Comparison of ENCODE assay signal across 22 cellular contexts in genomic region chr1:45346473-45346872, GRCh38. TPM values are rescaled to one million over a fixed set of nuclear protein-coding genes. Genes with fewer than 3 reads are reported as not detected.
A peak's percentile ranks its signal among the peaks of the same experiment; 100 is the strongest.
DNase-seq lines count a peak whose midpoint lies in the region; ATAC-seq, FAIRE-seq and TF ChIP-seq lines count a peak whose summit lies in the region.
"Had no signal": no experiment of that assay in that cellular context is flagged by ENCODE, and none has a peak within 500 bp of the region (broad histone marks: within the 10 kb centered on the region; RNA-seq: fewer than 3 reads in every experiment).

No MANE protein-coding gene starts in this region.

- H3K4me1 ChIP-seq in SK-N-SH (ENCODE audit: control insufficient read depth in 1 of 2, insufficient read depth in 2 of 2, low read depth in 1 of 2, low read length in 1 of 2) (peaks cover 8 to 11% of the 10 kb centered on the region in 2 experiments; a peak in 2 of 4 replicates), endothelial cell of umbilical vein (ENCODE audit: control insufficient read depth, extremely low read depth, insufficient read depth, low read length) (peaks cover 10% of the 10 kb centered on the region), MM.1S (ENCODE audit: low read length) (peaks cover 35% of the 10 kb centered on the region)
- peaks cover 16% of the 10 kb centered on the region for H3K4me1 ChIP-seq in CD8-positive, alpha-beta T cell (ENCODE audit: insufficient read depth, low read length)

- H3K4me1 Mint-ChIP-seq in CD8-positive, alpha-beta T cell (ENCODE audit: low read depth): peaks cover 16% of the 10 kb centered on the region
- H3K4me1 Mint-ChIP-seq in IgD-negative memory B cell: peaks cover 0 to 9% (median 0%) of the 10 kb centered on the region in 3 donors
- H3K4me1 Mint-ChIP-seq: GM23338 had no signal

- TF ChIP-seq CTCF in SK-N-SH (IDR thresholded peaks at IDR 0.05) (no peak), endothelial cell of umbilical vein (IDR thresholded peaks at IDR 0.05; ENCODE audit: extremely low read depth in 1 of 2, insufficient read depth in 1 of 2, low read depth in 1 of 2, low read length in 2 of 2) (no peak), MM.1S (IDR thresholded peaks at IDR 0.05; ENCODE audit: low read length) (no peak)
- no peak for TF ChIP-seq CTCF in CD8-positive, alpha-beta T cell (IDR thresholded peaks at IDR 0.05)

- H3K9me3 ChIP-seq in SK-N-SH: no peaks in the 10 kb centered on the region
- H3K9me3 ChIP-seq in CD8-positive, alpha-beta T cell (ENCODE audit: low read length): no peaks in the 10 kb centered on the region
- no peaks in the 10 kb centered on the region for H3K9me3 ChIP-seq in endothelial cell of umbilical vein (replicated peaks; ENCODE audit: control insufficient read depth, insufficient read depth, low read length)
- no peaks in the 10 kb centered on the region for H3K9me3 ChIP-seq in MM.1S (replicated peaks; ENCODE audit: insufficient read depth, low read length)

- H3K9ac ChIP-seq in SK-N-SH (no peak overlapping the region), endothelial cell of umbilical vein (replicated peaks; ENCODE audit: extremely low read depth, insufficient read depth, low read length) (no peak overlapping the region), MM.1S (ENCODE audit: low read length) (no peak overlapping the region)

- H3F3A ChIP-seq in SK-N-SH (replicated peaks; ENCODE audit: insufficient read depth): no peaks in the 10 kb centered on the region
- peaks cover 21% of the 10 kb centered on the region for H3F3A ChIP-seq in MM.1S (ENCODE audit: insufficient read depth, low read length)

- H3K79me2 ChIP-seq in SK-N-SH (ENCODE audit: insufficient read depth) (peaks cover 7% of the 10 kb centered on the region), endothelial cell of umbilical vein (ENCODE audit: control insufficient read depth, insufficient read depth, low read length) (peaks cover 12% of the 10 kb centered on the region), MM.1S (ENCODE audit: low read length) (peaks cover 21% of the 10 kb centered on the region)

- H3K27me3 ChIP-seq in SK-N-SH (ENCODE audit: insufficient read depth): no peaks in the 10 kb centered on the region
- H3K27me3 ChIP-seq in CD8-positive, alpha-beta T cell (ENCODE audit: insufficient read depth, low read length): no peaks in the 10 kb centered on the region
- H3K27me3 ChIP-seq in endothelial cell of umbilical vein (ENCODE audit: control insufficient read depth in 2 of 2, insufficient read depth in 2 of 2, low read length in 2 of 2): no peaks in the 10 kb centered on the region
- H3K27me3 ChIP-seq in MM.1S (replicated peaks; ENCODE audit: insufficient read depth, low read length): no peaks in the 10 kb centered on the region

- intact Hi-C loops in CD8-positive, alpha-beta T cell (cut with DNase I, micrococcal nuclease): no loop called here
- intact Hi-C loops in endothelial cell of umbilical vein (cut with micrococcal nuclease): no loop called here

- H3K27ac ChIP-seq in SK-N-SH (ENCODE audit: low read depth in 2 of 2, low read length in 1 of 2) (no peak overlapping the region), endothelial cell of umbilical vein (ENCODE audit: insufficient read depth, low read depth, low read length) (no peak overlapping the region), MM.1S (ENCODE audit: low read length) (no peak overlapping the region)
- H3K27ac ChIP-seq in CD8-positive, alpha-beta T cell (ENCODE audit: low read depth, low read length): no peak overlapping the region
- H3K27ac ChIP-seq: 22Rv1 had no signal

- H3K9me1 ChIP-seq in endothelial cell of umbilical vein (replicated peaks; ENCODE audit: control insufficient read depth, extremely low read depth, insufficient read depth, low read length): no peaks in the 10 kb centered on the region

- H3K36me3 ChIP-seq in SK-N-SH (replicated peaks in 1 of 2; ENCODE audit: control insufficient read depth in 1 of 2, insufficient read depth in 2 of 2, low read length in 1 of 2): peaks cover 14 to 36% of the 10 kb centered on the region in 2 experiments
- peaks cover 25% of the 10 kb centered on the region for H3K36me3 ChIP-seq in CD8-positive, alpha-beta T cell (ENCODE audit: insufficient read depth, low read length)
- peaks cover 8 to 11% of the 10 kb centered on the region in 2 experiments for H3K36me3 ChIP-seq in endothelial cell of umbilical vein (ENCODE audit: control insufficient read depth in 2 of 2, extremely low read depth in 1 of 2, insufficient read depth in 2 of 2, low read length in 2 of 2)
- H3K36me3 ChIP-seq in MM.1S (replicated peaks; ENCODE audit: insufficient read depth, low read length): peaks cover 15% of the 10 kb centered on the region

- no peaks in the 10 kb centered on the region for H3K9me2 ChIP-seq in SK-N-SH
- H3K9me2 ChIP-seq in MM.1S (replicated peaks; ENCODE audit: insufficient read depth, low read length): no peaks in the 10 kb centered on the region

- DNase-seq in SK-N-SH (no peak), endothelial cell of umbilical vein (ENCODE audit: low read depth, low spot score) (no peak), MM.1S (no peak), T-helper 1 cell (no peak)
- no peak for DNase-seq in CD8-positive, alpha-beta T cell
- no peak for DNase-seq in activated CD4-positive, alpha-beta T cell treated with anti-CD3 and anti-CD28 coated beads for 1 hour
- DNase-seq: AML-193, COR-L47, DMS 273 treated with DMSO at 0.1 percent for 48 hours, GDM1, KG1, MV-4-11, NCI-H1417, NCI-H2029, NCI-H345, NCI-H526 had no signal

- POLR2A ChIA-PET in SK-N-SH (lab: Yijun Ruan, JAX) (no interaction called here), endothelial cell of umbilical vein (lab: Charles Lee) (interaction anchor here (1.1 to 1.5 kb wide), 3 partner anchors 43 to 175 kb away, joined by 3 read pairs; partner anchors contain the start of gene PRDX1)
- POLR2A ChIA-PET in CD8-positive, alpha-beta T cell (lab: Charles Lee): no interaction called here

- H3K36me3 Mint-ChIP-seq in CD8-positive, alpha-beta T cell: peaks cover 51% of the 10 kb centered on the region
- H3K36me3 Mint-ChIP-seq in IgD-negative memory B cell: no peaks in the 10 kb centered on the region

- H2AFZ ChIP-seq in SK-N-SH (ENCODE audit: low read depth) (no peak overlapping the region), endothelial cell of umbilical vein (ENCODE audit: low read depth, low read length) (no peak overlapping the region), MM.1S (ENCODE audit: low read length) (no peak overlapping the region)
- H2AFZ ChIP-seq: GM23338 had no signal

- no peak for TF ChIP-seq POLR2A in endothelial cell of umbilical vein (IDR thresholded peaks at IDR 0.05; ENCODE audit: low read depth, low read length)

- no peak for ATAC-seq in SK-N-SH treated with all-trans-retinoic acid at 6 μM for 48 hours
- no peak for ATAC-seq in CD8-positive, alpha-beta T cell
- ATAC-seq: GM23338 had no signal

- no peaks in the 10 kb centered on the region for H4K20me1 ChIP-seq in SK-N-SH (ENCODE audit: insufficient read depth)
- H4K20me1 ChIP-seq in endothelial cell of umbilical vein (replicated peaks; ENCODE audit: control insufficient read depth, extremely low read depth, insufficient read depth, low read length): no peaks in the 10 kb centered on the region
- no peaks in the 10 kb centered on the region for H4K20me1 ChIP-seq in MM.1S (ENCODE audit: insufficient read depth, low read length)

- WGBS in SK-N-SH (ENCODE audit: low lambda C conversion rate): 100% methylated on average over 2 of the region's 2 CpGs

- H3K4me3 Mint-ChIP-seq in CD8-positive, alpha-beta T cell: no peak overlapping the region
- no peak overlapping the region for H3K4me3 Mint-ChIP-seq in IgD-negative memory B cell
- H3K4me3 Mint-ChIP-seq: CD14-positive monocyte, GM23338 had no signal

- H3K9me3 Mint-ChIP-seq in CD8-positive, alpha-beta T cell: no peaks in the 10 kb centered on the region
- H3K9me3 Mint-ChIP-seq in IgD-negative memory B cell: no peaks in the 10 kb centered on the region
- H3K9me3 Mint-ChIP-seq: CD14-positive monocyte, GM23338 had no signal

- BruUV-seq in endothelial cell of umbilical vein (replicated peaks; lab: Mats Ljungman, UMichigan): no TSS peak

- H3K27me3 Mint-ChIP-seq in CD8-positive, alpha-beta T cell (ENCODE audit: low read depth): no peaks in the 10 kb centered on the region
- no peaks in the 10 kb centered on the region for H3K27me3 Mint-ChIP-seq in IgD-negative memory B cell

- FAIRE-seq in endothelial cell of umbilical vein (lab: Jason Lieb, UNC): no peak

- H3K4me3 ChIP-seq in SK-N-SH (ENCODE audit: low read depth in 2 of 2, low read length in 1 of 2) (no peak overlapping the region), endothelial cell of umbilical vein (replicated peaks in 1 of 3; ENCODE audit: insufficient read depth in 1 of 3, low read depth in 1 of 3, low read length in 3 of 3) (no peak overlapping the region), MM.1S (ENCODE audit: low read length) (no peak overlapping the region)
- H3K4me3 ChIP-seq in CD8-positive, alpha-beta T cell (ENCODE audit: low read depth, low read length): no peak overlapping the region
- H3K4me3 ChIP-seq: GM23338 had no signal

- no peak for TF ChIP-seq RAD21 in SK-N-SH (IDR thresholded peaks at IDR 0.05; ENCODE audit: low read length)

- no peak for TF ChIP-seq EP300 in SK-N-SH (IDR thresholded peaks at IDR 0.05; ENCODE audit: borderline replicate concordance in 1 of 2, low read depth in 1 of 2, low read length in 1 of 2)

- H3K27ac Mint-ChIP-seq in CD8-positive, alpha-beta T cell: peak overlapping the region; percentile 45
- peak overlapping the region in 2 of 3 donors; percentile 39 to 83 for H3K27ac Mint-ChIP-seq in IgD-negative memory B cell
- H3K27ac Mint-ChIP-seq: GM23338 had no signal

- dilution Hi-C loops in endothelial cell of umbilical vein (cut with MboI; ENCODE audit: extremely low pct_ligation_motif_present, low sequenced_read_pairs): no loop called here

- CTCF ChIA-PET in SK-N-SH (lab: Yijun Ruan, JAX): interaction anchor here (1.2 to 8.8 kb wide), 3 partner anchors 13 to 166 kb away, joined by 5 to 55 read pairs (median 5); partner anchors contain the start of gene TESK2
- CTCF ChIA-PET in CD8-positive, alpha-beta T cell (lab: Charles Lee): interaction anchor here (1.7 kb wide), 1 partner anchor 147 kb away, joined by 5 read pairs; no protein-coding TSS in a partner anchor
- CTCF ChIA-PET in endothelial cell of umbilical vein (lab: Charles Lee): interaction anchor here (1.0 to 1.1 kb wide), 2 partner anchors 9 to 43 kb away, joined by 3 read pairs; no protein-coding TSS in a partner anchor

- no peak overlapping the region for H3K4me2 ChIP-seq in SK-N-SH
- H3K4me2 ChIP-seq in endothelial cell of umbilical vein (ENCODE audit: insufficient read depth, low read length): no peak overlapping the region
- no peak overlapping the region for H3K4me2 ChIP-seq in MM.1S (ENCODE audit: low read depth, low read length)
- H3K4me2 ChIP-seq: GM23338 had no signal

RNA-seq across cellular contexts. Expression of gene MUTYH, which starts 6.2 kb away (rescaled TPM):
- polyA plus RNA-seq in SK-N-SH (2012; rRNA removed) (21.9 and 23.3 TPM in 2 replicates), IgD-negative memory B cell (21.1 TPM), endothelial cell of umbilical vein (12.3 and 15.0 TPM in 2 replicates)
- polyA plus RNA-seq in SK-N-SH (2012; cell fraction: cytosol; rRNA removed): 7.4 and 12.1 TPM in 2 replicates
- polyA plus RNA-seq in SK-N-SH (2012; cell fraction: nucleus; rRNA removed): 95.0 and 118 TPM in 2 replicates
- 10 to 100 TPM; 53.0 to 62.5 TPM for total RNA-seq in CD8-positive, alpha-beta T cell
- total RNA-seq in endothelial cell of umbilical vein: 14.3 and 16.6 TPM in 2 replicates
- 7.5 and 10.4 TPM in 2 replicates for polyA plus RNA-seq in endothelial cell of umbilical vein (2011; cell fraction: cytosol; rRNA removed)
- polyA plus RNA-seq in endothelial cell of umbilical vein (2011; cell fraction: nucleus; rRNA removed): 57.5 and 66.2 TPM in 2 replicates
- 6.0 and 8.2 TPM in 2 replicates for polyA plus RNA-seq in endothelial cell of umbilical vein (2012)
- 6.1 and 9.3 TPM in 2 replicates for polyA minus RNA-seq in endothelial cell of umbilical vein
- polyA minus RNA-seq in endothelial cell of umbilical vein (2011; cell fraction: cytosol; rRNA and poly(A)+ RNA removed): 8.7 TPM
- 11.3 and 14.0 TPM in 2 replicates for polyA minus RNA-seq in endothelial cell of umbilical vein (2011; cell fraction: nucleus; rRNA and poly(A)+ RNA removed)

RNA-seq across cellular contexts. Expression of gene TOE1, which starts 6.5 kb away (rescaled TPM):
- polyA plus RNA-seq in SK-N-SH (2012; rRNA removed) (17.3 and 19.1 TPM in 2 replicates), IgD-negative memory B cell (18.6 TPM), endothelial cell of umbilical vein (24.9 and 25.2 TPM in 2 replicates)
- 12.2 and 15.6 TPM in 2 replicates for polyA plus RNA-seq in SK-N-SH (2012; cell fraction: cytosol; rRNA removed)
- polyA plus RNA-seq in SK-N-SH (2012; cell fraction: nucleus; rRNA removed): 35.8 and 36.9 TPM in 2 replicates
- total RNA-seq in CD8-positive, alpha-beta T cell: 10 to 100 TPM; 53.8 to 56.5 TPM
- 15.8 and 16.3 TPM in 2 replicates for total RNA-seq in endothelial cell of umbilical vein
- 25.3 and 32.1 TPM in 2 replicates for polyA plus RNA-seq in endothelial cell of umbilical vein (2011; cell fraction: cytosol; rRNA removed)
- polyA plus RNA-seq in endothelial cell of umbilical vein (2011; cell fraction: nucleus; rRNA removed): 33.1 and 34.5 TPM in 2 replicates
- polyA plus RNA-seq in endothelial cell of umbilical vein (2012): 10.8 and 12.9 TPM in 2 replicates
- polyA minus RNA-seq in endothelial cell of umbilical vein: 27.8 and 33.5 TPM in 2 replicates
- 30.7 TPM for polyA minus RNA-seq in endothelial cell of umbilical vein (2011; cell fraction: cytosol; rRNA and poly(A)+ RNA removed)
- polyA minus RNA-seq in endothelial cell of umbilical vein (2011; cell fraction: nucleus; rRNA and poly(A)+ RNA removed): 13.7 and 21.1 TPM in 2 replicates

RNA-seq across cellular contexts. Expression of gene HPDL, which starts 19.8 kb away (rescaled TPM):
- 0.19 and 0.25 TPM in 2 replicates for polyA plus RNA-seq in SK-N-SH (2012; rRNA removed)
- polyA plus RNA-seq in SK-N-SH (2012; cell fraction: cytosol; rRNA removed): 0.13 and 0.25 TPM in 2 replicates
- 0.14 and 0.42 TPM in 2 replicates for polyA plus RNA-seq in SK-N-SH (2012; cell fraction: nucleus; rRNA removed)
- under 1 TPM; 0.43 to 0.47 TPM for total RNA-seq in CD8-positive, alpha-beta T cell
- 1.3 TPM for polyA plus RNA-seq in IgD-negative memory B cell
- total RNA-seq in endothelial cell of umbilical vein: 5.6 and 5.9 TPM in 2 replicates
- 3.4 and 3.7 TPM in 2 replicates for polyA plus RNA-seq in endothelial cell of umbilical vein
- 2.6 and 3.2 TPM in 2 replicates for polyA plus RNA-seq in endothelial cell of umbilical vein (2011; cell fraction: cytosol; rRNA removed)
- polyA plus RNA-seq in endothelial cell of umbilical vein (2011; cell fraction: nucleus; rRNA removed): 1.1 and 1.8 TPM in 2 replicates
- 1.9 and 3.3 TPM in 2 replicates for polyA plus RNA-seq in endothelial cell of umbilical vein (2012)
- 0.70 and 1.4 TPM in 2 replicates for polyA minus RNA-seq in endothelial cell of umbilical vein
- 26.3 TPM for polyA minus RNA-seq in endothelial cell of umbilical vein (2011; cell fraction: cytosol; rRNA and poly(A)+ RNA removed)
- polyA minus RNA-seq in endothelial cell of umbilical vein (2011; cell fraction: nucleus; rRNA and poly(A)+ RNA removed): 0.87 and 0.96 TPM in 2 replicates
- total RNA-seq: SK-MEL-5 had no signal
- polyA plus RNA-seq: CD14-positive monocyte had no signal
